26 cellular contexts compared by ENCODE assay signal in genomic region chr14:72610831-72611200, GRCh38.
DNase-seq lines count a peak whose midpoint lies in the region; ATAC-seq and TF ChIP-seq lines count a peak whose summit lies in the region.
"Had no signal": no experiment of that assay in that cellular context is flagged by ENCODE, and none has a peak within 500 bp of the region (broad histone marks: within the 10 kb centered on the region; RNA-seq: fewer than 3 reads in every experiment).

No MANE protein-coding gene starts in this region.

- no peaks in the 10 kb centered on the region for H3K79me1 ChIP-seq in neuronal stem cell (ENCODE audit: low read depth, low read length)

- H3K4me3 ChIP-seq in neuronal stem cell (ENCODE audit: low read length in 2 of 2) (no peak overlapping the region), upper lobe of right lung (no peak overlapping the region), ascending aorta (no peak overlapping the region)
- H3K4me3 ChIP-seq: BLaER1, tibial nerve had no signal

- H3K14ac ChIP-seq in neuronal stem cell (ENCODE audit: low read length) = no peak overlapping the region

- peak; percentile 0 for DNase-seq in stimulated activated CD4-positive, alpha-beta T cell treated with anti-CD3 and anti-CD28 coated beads, Interleukin-4, amount 100 ng/mL, for 24 hours
- DNase-seq in stimulated activated CD4-positive, alpha-beta T cell treated with anti-CD3 and anti-CD28 coated beads, Interleukin-15, amount 100 ng/mL, for 24 hours = no peak
- DNase-seq in activated CD4-positive, alpha-beta memory T cell treated with anti-CD3 and anti-CD28 coated beads for 36 hours = peak; percentile 5
- DNase-seq in neuronal stem cell (ENCODE audit: low spot score) = no peak
- DNase-seq in epidermal melanocyte (ENCODE audit: insufficient read length, low spot score) = no peak
- DNase-seq in upper lobe of right lung = no peak
- no peak for DNase-seq in ascending aorta (ENCODE audit: low spot score in 2 of 2)
- DNase-seq: activated CD4-positive, alpha-beta T cell treated with anti-CD3 and anti-CD28 coated beads for 36 hours; aorta; central memory CD4-positive, alpha-beta T cell; COR-L47; erythroblast; foreskin fibroblast; naive B cell; NCI-H1105 treated with DMSO at 0.1 percent for 48 hours; NCI-H2029; NCI-H526 treated with DMSO at 0.1 percent for 48 hours; right cardiac atrium had no signal

- H2BK120ac ChIP-seq in neuronal stem cell (ENCODE audit: low read depth, low read length) = no peak overlapping the region

- intact Hi-C loops in activated CD4-positive, alpha-beta memory T cell treated with anti-CD3 and anti-CD28 coated beads for 36 hours (cut with micrococcal nuclease) = no loop called here
- intact Hi-C loops in upper lobe of right lung (cut with DNase I) (no loop called here), ascending aorta (cut with DNase I) (no loop called here)

- H3K9me3 Mint-ChIP-seq in activated CD4-positive, alpha-beta memory T cell treated with anti-CD3 and anti-CD28 coated beads for 36 hours = no peaks in the 10 kb centered on the region
- H3K9me3 Mint-ChIP-seq: activated naive CD4-positive, alpha-beta T cell treated with anti-CD3 and anti-CD28 coated beads, Interleukin-2, amount 50 U/mL, for 24 hours; activated T-helper 17 cell treated with anti-CD3 and anti-CD28 coated beads, Interleukin-2, amount 50 U/mL, for 72 hours; stimulated activated naive CD8-positive, alpha-beta T cell treated with anti-CD3 and anti-CD28 coated beads, Interleukin-15, Interleukin-2, amounts not matched to agents 100 ng/mL and 50 ng/mL, for 24 hours; T-helper 1 cell treated with Interleukin-12 subunit alpha and Interleukin-12 subunit beta and Interleukin-4 antibody, amounts not matched to agents 30 μg/mL and 1 μg/mL, for 36 hours had no signal

- peak overlapping the region; percentile 77 for H2AK5ac ChIP-seq in neuronal stem cell (ENCODE audit: low read depth, low read length)

- H3K36me3 ChIP-seq in neuronal stem cell (replicated peaks in 1 of 2; ENCODE audit: control insufficient read depth in 2 of 2, insufficient read depth in 2 of 2, low read length in 2 of 2) (no peaks in the 10 kb centered on the region), upper lobe of right lung (no peaks in the 10 kb centered on the region), ascending aorta (no peaks in the 10 kb centered on the region)
- H3K36me3 ChIP-seq: BLaER1, tibial nerve had no signal

- no peak overlapping the region for H2AFZ ChIP-seq in neuronal stem cell (ENCODE audit: low read length)

- ATAC-seq in HG03342 (IDR thresholded peaks at IDR 0.05; ENCODE audit: unreplicated experiment) (no peak), upper lobe of right lung (no peak)
- ATAC-seq: activated CD4-positive, alpha-beta T cell treated with anti-CD3 and anti-CD28 coated beads for 36 hours; activated T-helper 17 cell treated with anti-CD3 and anti-CD28 coated beads, Interleukin-2, amount 50 U/mL, for 72 hours; left lobe of liver; right cardiac atrium had no signal

- no peak overlapping the region for H3K18ac ChIP-seq in neuronal stem cell (ENCODE audit: low read length)

- peak overlapping the region; percentile 64 for H2BK15ac ChIP-seq in neuronal stem cell (ENCODE audit: low read length)

- H4K91ac ChIP-seq in neuronal stem cell (ENCODE audit: low read depth, low read length, poor library complexity) = no peak overlapping the region

- peak overlapping the region; percentile 25 for H2BK5ac ChIP-seq in neuronal stem cell (ENCODE audit: low read length)

- CTCF ChIA-PET in activated CD4-positive, alpha-beta memory T cell treated with anti-CD3 and anti-CD28 coated beads for 36 hours (lab: Charles Lee) = interaction anchor here (1.2 kb wide), 1 partner anchor 13 kb away, joined by 3 read pairs; no protein-coding TSS in a partner anchor

- H3K9me3 ChIP-seq in neuronal stem cell (replicated peaks in 1 of 2; ENCODE audit: control insufficient read depth in 2 of 2, insufficient read depth in 1 of 2, low read depth in 1 of 2, low read length in 2 of 2) (no peaks in the 10 kb centered on the region), upper lobe of right lung (no peaks in the 10 kb centered on the region), ascending aorta (no peaks in the 10 kb centered on the region)
- H3K9me3 ChIP-seq: BLaER1, tibial nerve had no signal

- no peaks in the 10 kb centered on the region for H3K27me3 ChIP-seq in neuronal stem cell (ENCODE audit: control insufficient read depth in 3 of 3, insufficient read depth in 3 of 3, low read depth in 1 of 3, low read length in 3 of 3)
- no peaks in the 10 kb centered on the region for H3K27me3 ChIP-seq in upper lobe of right lung
- no peaks in the 10 kb centered on the region for H3K27me3 ChIP-seq in ascending aorta
- H3K27me3 ChIP-seq: BLaER1, tibial nerve had no signal

- no peak overlapping the region for H3K27ac Mint-ChIP-seq in activated CD4-positive, alpha-beta memory T cell treated with anti-CD3 and anti-CD28 coated beads for 36 hours
- H3K27ac Mint-ChIP-seq: activated CD4-positive, alpha-beta T cell treated with anti-CD3 and anti-CD28 coated beads for 36 hours; activated naive CD4-positive, alpha-beta T cell treated with anti-CD3 and anti-CD28 coated beads, Interleukin-2, amount 50 U/mL, for 24 hours; activated T-helper 17 cell treated with anti-CD3 and anti-CD28 coated beads, Interleukin-2, amount 50 U/mL, for 72 hours; stimulated activated naive CD8-positive, alpha-beta T cell treated with anti-CD3 and anti-CD28 coated beads, Interleukin-15, Interleukin-2, amounts not matched to agents 100 ng/mL and 50 ng/mL, for 24 hours; T-helper 1 cell treated with Interleukin-12 subunit alpha and Interleukin-12 subunit beta and Interleukin-4 antibody, amounts not matched to agents 30 μg/mL and 1 μg/mL, for 36 hours had no signal

- WGBS in neuronal stem cell (ENCODE audit: extremely low coverage in 2 of 2, insufficient read length in 2 of 2, insufficient replicate concordance in 1 of 2), 2 donors = no CpG with 5 or more reads among the region's 2 CpGs

- H2BK12ac ChIP-seq in neuronal stem cell (ENCODE audit: low read length) = no peak overlapping the region

- H3K4me2 ChIP-seq in neuronal stem cell (ENCODE audit: insufficient read depth, low read length, poor library complexity, severe bottlenecking) = no peak overlapping the region
- H3K4me2 ChIP-seq: BLaER1 had no signal

- POLR2A ChIA-PET in activated CD4-positive, alpha-beta memory T cell treated with anti-CD3 and anti-CD28 coated beads for 36 hours (lab: Charles Lee) = no interaction called here

- H3K4ac ChIP-seq in neuronal stem cell (ENCODE audit: low read length) = no peak overlapping the region

- no peak for TF ChIP-seq CTCF in upper lobe of right lung (IDR thresholded peaks at IDR 0.05)
- TF ChIP-seq CTCF in ascending aorta (IDR thresholded peaks at IDR 0.05) = no peak

- H4K8ac ChIP-seq in neuronal stem cell (ENCODE audit: low read depth, low read length) = no peak overlapping the region

- H3K4me1 ChIP-seq in neuronal stem cell (ENCODE audit: control insufficient read depth in 2 of 2, insufficient read depth in 1 of 2, low read depth in 1 of 2, low read length in 2 of 2) = peaks cover 0 to 19% of the 10 kb centered on the region in 2 donors
- H3K4me1 ChIP-seq in upper lobe of right lung = no peaks in the 10 kb centered on the region
- H3K4me1 ChIP-seq in ascending aorta = peaks cover 0 to 5% of the 10 kb centered on the region in 2 donors

- H3K27ac ChIP-seq in neuronal stem cell (replicated peaks; ENCODE audit: low read length) (no peak overlapping the region), upper lobe of right lung (no peak overlapping the region), ascending aorta (no peak overlapping the region)
- H3K27ac ChIP-seq: BLaER1, tibial nerve had no signal

- H3K27me3 Mint-ChIP-seq in activated CD4-positive, alpha-beta memory T cell treated with anti-CD3 and anti-CD28 coated beads for 36 hours = no peaks in the 10 kb centered on the region
- H3K27me3 Mint-ChIP-seq: activated CD4-positive, alpha-beta T cell treated with anti-CD3 and anti-CD28 coated beads for 36 hours; activated naive CD4-positive, alpha-beta T cell treated with anti-CD3 and anti-CD28 coated beads, Interleukin-2, amount 50 U/mL, for 24 hours; activated T-helper 17 cell treated with anti-CD3 and anti-CD28 coated beads, Interleukin-2, amount 50 U/mL, for 72 hours had no signal

- H3K36me3 Mint-ChIP-seq in activated CD4-positive, alpha-beta memory T cell treated with anti-CD3 and anti-CD28 coated beads for 36 hours = no peaks in the 10 kb centered on the region
- H3K36me3 Mint-ChIP-seq: activated naive CD4-positive, alpha-beta T cell treated with anti-CD3 and anti-CD28 coated beads, Interleukin-2, amount 50 U/mL, for 24 hours; naive B cell had no signal

- H3K9ac ChIP-seq in neuronal stem cell (ENCODE audit: low read depth, low read length, poor library complexity) = no peak overlapping the region
- H3K9ac ChIP-seq: BLaER1 had no signal

- no peak overlapping the region for H3K4me3 Mint-ChIP-seq in activated CD4-positive, alpha-beta memory T cell treated with anti-CD3 and anti-CD28 coated beads for 36 hours
- H3K4me3 Mint-ChIP-seq: activated CD4-positive, alpha-beta T cell treated with anti-CD3 and anti-CD28 coated beads for 36 hours; activated naive CD4-positive, alpha-beta T cell treated with anti-CD3 and anti-CD28 coated beads, Interleukin-2, amount 50 U/mL, for 24 hours; activated T-helper 17 cell treated with anti-CD3 and anti-CD28 coated beads, Interleukin-2, amount 50 U/mL, for 72 hours; naive B cell; stimulated activated naive CD8-positive, alpha-beta T cell treated with anti-CD3 and anti-CD28 coated beads, Interleukin-15, Interleukin-2, amounts not matched to agents 100 ng/mL and 50 ng/mL, for 24 hours; T-helper 1 cell treated with Interleukin-12 subunit alpha and Interleukin-12 subunit beta and Interleukin-4 antibody, amounts not matched to agents 30 μg/mL and 1 μg/mL, for 36 hours had no signal

- no peaks in the 10 kb centered on the region for H3K4me1 Mint-ChIP-seq in activated CD4-positive, alpha-beta memory T cell treated with anti-CD3 and anti-CD28 coated beads for 36 hours (ENCODE audit: low read depth)
- H3K4me1 Mint-ChIP-seq: activated CD4-positive, alpha-beta T cell treated with anti-CD3 and anti-CD28 coated beads for 36 hours; activated naive CD4-positive, alpha-beta T cell treated with anti-CD3 and anti-CD28 coated beads, Interleukin-2, amount 50 U/mL, for 24 hours; activated T-helper 17 cell treated with anti-CD3 and anti-CD28 coated beads, Interleukin-2, amount 50 U/mL, for 72 hours had no signal

- H3K23ac ChIP-seq in neuronal stem cell (ENCODE audit: low read depth, low read length, poor library complexity) = peak overlapping the region; percentile 19

Comparison
In these comparisons a context has a peak if more than half of its experiments do, and no peak if none do; other contexts are left out.
1. DNase-seq: peak in stimulated activated CD4-positive, alpha-beta T cell treated with anti-CD3 and anti-CD28 coated beads, Interleukin-4, amount 100 ng/mL, for 24 hours (single experiment) and activated CD4-positive, alpha-beta memory T cell treated with anti-CD3 and anti-CD28 coated beads for 36 hours (single experiment); none in stimulated activated CD4-positive, alpha-beta T cell treated with anti-CD3 and anti-CD28 coated beads, Interleukin-15, amount 100 ng/mL, for 24 hours (single experiment), neuronal stem cell (single experiment), epidermal melanocyte (single experiment), upper lobe of right lung (single experiment) and ascending aorta (0 of 2).